Comparison of ENCODE assay signal across 8 cellular contexts in genomic region chr12:57744777-57745484, GRCh38.
DNase-seq lines count a peak whose midpoint lies in the region; ATAC-seq, FAIRE-seq and TF ChIP-seq lines count a peak whose summit lies in the region.

TSS of gene TSPAN31 (plus strand) at chr12:57745039. CDS start at chr12:57745155, 116 bp downstream.

- peak; percentile 83 for ATAC-seq in HG03432 (IDR thresholded peaks at IDR 0.05; ENCODE audit: unreplicated experiment)

- peak; percentile 81 for TF ChIP-seq POLR2A in GM19193 (IDR thresholded peaks at IDR 0.05; ENCODE audit: extremely low read depth, insufficient read depth, insufficient read length)

- FAIRE-seq in islet of Langerhans (lab: Jason Lieb, UNC), result peak; percentile 53

- DNase-seq in AG20443 (ENCODE audit: low spot score) (peak; percentile 95), NCI-H510A (lab: John Stamatoyannopoulos, UW) (peak; percentile 98), cerebellar nuclear complex (lab: John Stamatoyannopoulos, UW) (peak; percentile 94 to 97)
- peak; percentile 85 for DNase-seq in activated CD4-positive, CD25-positive, alpha-beta regulatory T cell treated with anti-CD3 and anti-CD28 coated beads, Interleukin-2, amount 50 U/mL, for 72 hours
- DNase-seq in stimulated activated CD4-positive, alpha-beta T cell treated with anti-CD3 and anti-CD28 coated beads, Interleukin-12 subunit alpha, Interleukin-12 subunit beta, amount 100 ng/mL, for 24 hours (ENCODE audit: low read depth in 2 of 2), result peak; percentile 91 to 94

Comparison
In these comparisons a context has a peak if more than half of its experiments do, and no peak if none do; other contexts are left out.
1. Peak in every context shown above with its lines: DNase-seq and ATAC-seq.